8 cellular contexts compared by ENCODE assay signal in genomic region chr2:136362676-136363390, GRCh38.
DNase-seq lines count a peak whose midpoint lies in the region; ATAC-seq and TF ChIP-seq lines count a peak whose summit lies in the region.

No MANE protein-coding gene starts in this region.

- no peaks in the 10 kb centered on the region for H3K27me3 ChIP-seq in naive thymus-derived CD4-positive, alpha-beta T cell (ENCODE audit: control insufficient read depth in 2 of 2, insufficient read depth in 2 of 2, low read length in 2 of 2)
- peaks cover 2% of the 10 kb centered on the region for H3K27me3 ChIP-seq in A673 (replicated peaks; ENCODE audit: insufficient read depth, low read depth, low read length, poor library complexity)

- peak; percentile 95 to 96 for ATAC-seq in activated CD4-positive, CD25-positive, alpha-beta regulatory T cell treated with anti-CD3 and anti-CD28 coated beads, Interleukin-2, amount 50 U/mL, for 24 hours
- peak; percentile 90 for ATAC-seq in GM21737 (IDR thresholded peaks at IDR 0.05; ENCODE audit: unreplicated experiment)
- ATAC-seq in HG03571 (IDR thresholded peaks at IDR 0.05; ENCODE audit: unreplicated experiment), result peak; percentile 93
- ATAC-seq in naive thymus-derived CD4-positive, alpha-beta T cell, result peak; percentile 55

- POLR2A ChIA-PET in naive thymus-derived CD4-positive, alpha-beta T cell (lab: Charles Lee), result no interaction called here
- POLR2A ChIA-PET in A673 (lab: Charles Lee; ENCODE audit: low non-redundant PET), result no interaction called here

- BruUV-seq in A673 (replicated peaks; lab: Mats Ljungman, UMichigan), result no TSS peak

- peaks cover 0 to 9% (median 4%) of the 10 kb centered on the region in 11 donors for H3K9me3 Mint-ChIP-seq in naive thymus-derived CD4-positive, alpha-beta T cell
- peaks cover 6% of the 10 kb centered on the region for H3K9me3 Mint-ChIP-seq in mesothelial cell of epicardium

- no peak overlapping the region for H3K4me3 ChIP-seq in naive thymus-derived CD4-positive, alpha-beta T cell (ENCODE audit: low read length)
- no peak overlapping the region for H3K4me3 ChIP-seq in A673 (ENCODE audit: low read depth, low read length, poor library complexity, severe bottlenecking)

- H3K4me1 ChIP-seq in naive thymus-derived CD4-positive, alpha-beta T cell (ENCODE audit: control insufficient read depth in 2 of 2, insufficient read depth in 2 of 2, low read length in 2 of 2), result peaks cover 0 to 4% of the 10 kb centered on the region in 2 donors
- H3K4me1 ChIP-seq in A673 (ENCODE audit: insufficient read depth, low read length, poor library complexity, severe bottlenecking), result no peaks in the 10 kb centered on the region

- peak overlapping the region in 1 of 10 donors; percentile 2 for H3K4me3 Mint-ChIP-seq in naive thymus-derived CD4-positive, alpha-beta T cell
- no peak overlapping the region for H3K4me3 Mint-ChIP-seq in mesothelial cell of epicardium

- H3K9me3 ChIP-seq in naive thymus-derived CD4-positive, alpha-beta T cell (ENCODE audit: control insufficient read depth in 2 of 3, low read length in 3 of 3), result no peaks in the 10 kb centered on the region
- no peaks in the 10 kb centered on the region for H3K9me3 ChIP-seq in A673 (ENCODE audit: low read depth, low read length, poor library complexity, severe bottlenecking)

- peaks cover 0 to 11% (median 3%) of the 10 kb centered on the region in 5 donors for H3K36me3 Mint-ChIP-seq in naive thymus-derived CD4-positive, alpha-beta T cell
- H3K36me3 Mint-ChIP-seq in mesothelial cell of epicardium, result peaks cover 4% of the 10 kb centered on the region

- peaks cover 0 to 34% (median 6%) of the 10 kb centered on the region in 7 donors for H3K4me1 Mint-ChIP-seq in naive thymus-derived CD4-positive, alpha-beta T cell
- H3K4me1 Mint-ChIP-seq in mesothelial cell of epicardium, result no peaks in the 10 kb centered on the region

- no peak overlapping the region for H3K27ac ChIP-seq in naive thymus-derived CD4-positive, alpha-beta T cell (ENCODE audit: low read depth, low read length)
- H3K27ac ChIP-seq in A673 (ENCODE audit: low read depth, low read length, poor library complexity, severe bottlenecking), result no peak overlapping the region

- intact Hi-C loops in naive thymus-derived CD4-positive, alpha-beta T cell (cut with micrococcal nuclease), result no loop called here
- intact Hi-C loops in A673 (cut with micrococcal nuclease; ENCODE audit: unreplicated experiment), result no loop called here

- peak overlapping the region in 3 of 9 donors; percentile 1 to 36 (median 10) for H3K27ac Mint-ChIP-seq in naive thymus-derived CD4-positive, alpha-beta T cell
- no peak overlapping the region for H3K27ac Mint-ChIP-seq in mesothelial cell of epicardium

- no peaks in the 10 kb centered on the region for H3K36me3 ChIP-seq in naive thymus-derived CD4-positive, alpha-beta T cell (ENCODE audit: control insufficient read depth in 2 of 3, insufficient read depth in 3 of 3, low read length in 3 of 3)
- H3K36me3 ChIP-seq in A673 (ENCODE audit: insufficient read depth, low read length, poor library complexity, severe bottlenecking), result no peaks in the 10 kb centered on the region

- DNase-seq in activated CD4-positive, CD25-positive, alpha-beta regulatory T cell (lab: John Stamatoyannopoulos, UW), result no peak
- no peak for DNase-seq in naive thymus-derived CD4-positive, alpha-beta T cell
- DNase-seq in A673 (ENCODE audit: low spot score), result no peak
- DNase-seq in activated effector memory CD4-positive, alpha-beta T cell treated with Interleukin-2 at 50 U/mL for 16 hours, result no peak
- no peak for DNase-seq in mesothelial cell of epicardium (ENCODE audit: low spot score in 2 of 2, unreplicated experiment in 2 of 2)

- TF ChIP-seq CTCF in A673 (conservative IDR thresholded peaks at IDR 0.05; ENCODE audit: low read depth, low read length) (no peak), mesothelial cell of epicardium (IDR thresholded peaks at IDR 0.05; ENCODE audit: unreplicated experiment) (no peak)

- H3K27me3 Mint-ChIP-seq in naive thymus-derived CD4-positive, alpha-beta T cell, result peaks cover 0 to 6% (median 0%) of the 10 kb centered on the region in 5 donors
- H3K27me3 Mint-ChIP-seq in mesothelial cell of epicardium (ENCODE audit: low read depth), result peaks cover 2% of the 10 kb centered on the region

- CTCF ChIA-PET in naive thymus-derived CD4-positive, alpha-beta T cell (lab: Charles Lee), result no interaction called here
- CTCF ChIA-PET in A673 (lab: Charles Lee), result no interaction called here
